ENCODE assay signal across 27 cellular contexts in the genomic region with DNA sequence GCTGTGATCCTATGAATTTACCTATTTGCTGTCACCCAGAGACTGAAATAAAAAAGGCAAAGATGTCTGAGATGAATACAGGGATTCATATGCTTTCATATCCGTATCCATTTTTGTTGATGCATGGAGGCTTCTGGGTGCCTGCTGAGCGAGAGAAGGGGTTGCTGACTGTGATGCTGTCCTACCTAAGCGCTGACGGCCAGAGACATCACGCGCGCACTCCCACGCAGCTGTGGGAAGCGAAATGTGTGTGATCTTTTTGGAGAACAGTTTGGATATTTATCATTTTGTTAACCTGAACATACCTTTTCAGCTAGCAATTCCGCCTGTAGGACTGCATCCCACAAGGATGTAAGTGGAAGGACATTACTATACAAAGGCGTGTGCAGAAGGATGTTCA.
"Had no signal": no experiment of that assay in that cellular context is flagged by ENCODE, and none has a peak within 500 bp of the region (broad histone marks: within the 10 kb centered on the region; RNA-seq: fewer than 3 reads in every experiment).

No MANE protein-coding gene starts in this region.

- H3K9me3 Mint-ChIP-seq: nephron; neural progenitor cell; stimulated activated effector memory CD8-positive, alpha-beta T cell treated with anti-CD3 and anti-CD28 coated beads, Interleukin-12 subunit alpha, Interleukin-12 subunit beta, amount 100 ng/mL, for 72 hours; stimulated activated naive B cell treated with anti-CD40 and anti-IgM and Interleukin-4, amounts not matched to agents 10 μg/mL and 1 μg/mL and 100 μg/mL, for 72 hours; stimulated activated naive CD8-positive, alpha-beta T cell treated with anti-CD3 and anti-CD28 coated beads, Interleukin-15, Interleukin-2, amounts not matched to agents 100 ng/mL and 50 ng/mL, for 24 hours had no signal

- H3K4me3 Mint-ChIP-seq: nephron; neural progenitor cell; stimulated activated effector memory CD8-positive, alpha-beta T cell treated with anti-CD3 and anti-CD28 coated beads, Interleukin-12 subunit alpha, Interleukin-12 subunit beta, amount 100 ng/mL, for 72 hours; stimulated activated naive B cell treated with anti-CD40 and anti-IgM and Interleukin-4, amounts not matched to agents 10 μg/mL and 1 μg/mL and 100 μg/mL, for 72 hours; stimulated activated naive CD8-positive, alpha-beta T cell treated with anti-CD3 and anti-CD28 coated beads, Interleukin-15, Interleukin-2, amounts not matched to agents 100 ng/mL and 50 ng/mL, for 24 hours had no signal

- H3K4me2 ChIP-seq: neural progenitor cell had no signal

- H3K4me3 ChIP-seq: neural progenitor cell, ovary, psoas muscle, right lobe of liver, sigmoid colon, stomach, thoracic aorta, thyroid gland, tibial nerve, upper lobe of left lung, vagina had no signal

- H3K4me1 Mint-ChIP-seq: neural progenitor cell; stimulated activated effector memory CD8-positive, alpha-beta T cell treated with anti-CD3 and anti-CD28 coated beads, Interleukin-12 subunit alpha, Interleukin-12 subunit beta, amount 100 ng/mL, for 72 hours; stimulated activated naive B cell treated with anti-CD40 and anti-IgM and Interleukin-4, amounts not matched to agents 10 μg/mL and 1 μg/mL and 100 μg/mL, for 72 hours had no signal

- H3K9ac ChIP-seq: neural progenitor cell, parathyroid adenoma had no signal

- H2AFZ ChIP-seq: neural progenitor cell, parathyroid adenoma had no signal

- H3K9me3 ChIP-seq: ovary, psoas muscle, right lobe of liver, sigmoid colon, stomach, thoracic aorta, thyroid gland, tibial nerve, upper lobe of left lung, vagina had no signal

- H3K4me1 ChIP-seq: neural progenitor cell, parathyroid adenoma, psoas muscle, right lobe of liver had no signal

- ATAC-seq: psoas muscle; right cardiac atrium; right lobe of liver; stimulated activated effector memory CD8-positive, alpha-beta T cell treated with anti-CD3 and anti-CD28 coated beads, Interleukin-12 subunit alpha, Interleukin-12 subunit beta, amount 100 ng/mL, for 72 hours; stimulated activated naive B cell treated with anti-CD40 and anti-IgM and Interleukin-4, amounts not matched to agents 10 μg/mL and 1 μg/mL and 100 μg/mL, for 72 hours had no signal

- H3K27ac ChIP-seq: neural progenitor cell, ovary, parathyroid adenoma, psoas muscle, right lobe of liver, stomach, thoracic aorta, thyroid gland, tibial nerve, upper lobe of left lung, vagina had no signal

- FAIRE-seq: small intestine, urothelium cell line had no signal

- H3K27me3 Mint-ChIP-seq: progenitor cell of endocrine pancreas; stimulated activated naive B cell treated with anti-CD40 and anti-IgM and Interleukin-4, amounts not matched to agents 10 μg/mL and 1 μg/mL and 100 μg/mL, for 72 hours had no signal

- DNase-seq: occipital lobe; ovary; psoas muscle; right cardiac atrium; right lobe of liver; sigmoid colon; small intestine; stimulated activated CD4-positive, alpha-beta T cell treated with anti-CD3 and anti-CD28 coated beads, Interleukin-15, amount 100 ng/mL, for 24 hours; stimulated activated CD4-positive, alpha-beta T cell treated with anti-CD3 and anti-CD28 coated beads, Interleukin-2, amount 100 ng/mL, for 24 hours; stimulated activated CD4-positive, alpha-beta T cell treated with anti-CD3 and anti-CD28 coated beads, Interleukin-2, amount 100 ng/mL, for 48 hours; stimulated activated CD4-positive, alpha-beta T cell treated with anti-CD3 and anti-CD28 coated beads, Interleukin-4, amount 100 ng/mL, for 24 hours; stimulated activated naive B cell treated with anti-CD40 and anti-IgM and Interleukin-4, amounts not matched to agents 10 μg/mL and 1 μg/mL and 100 μg/mL, for 72 hours; stimulated activated naive CD4-positive, alpha-beta T cell treated with Interleukin-2 at 50 U/mL for 16 hours; stomach; thyroid gland; trophoblast cell; upper lobe of left lung had no signal

- H3K27me3 ChIP-seq: neural progenitor cell, ovary, right lobe of liver, sigmoid colon, stomach, thyroid gland, tibial nerve, upper lobe of left lung, vagina had no signal

- H3K36me3 ChIP-seq: neural progenitor cell, ovary, right lobe of liver, sigmoid colon, stomach, thoracic aorta, thyroid gland, upper lobe of left lung, vagina had no signal

- H3K36me3 Mint-ChIP-seq: neural progenitor cell; stimulated activated effector memory CD8-positive, alpha-beta T cell treated with anti-CD3 and anti-CD28 coated beads, Interleukin-12 subunit alpha, Interleukin-12 subunit beta, amount 100 ng/mL, for 72 hours; stimulated activated naive B cell treated with anti-CD40 and anti-IgM and Interleukin-4, amounts not matched to agents 10 μg/mL and 1 μg/mL and 100 μg/mL, for 72 hours had no signal

- H3K27ac Mint-ChIP-seq: nephron; neural progenitor cell; progenitor cell of endocrine pancreas; stimulated activated effector memory CD8-positive, alpha-beta T cell treated with anti-CD3 and anti-CD28 coated beads, Interleukin-12 subunit alpha, Interleukin-12 subunit beta, amount 100 ng/mL, for 72 hours; stimulated activated naive B cell treated with anti-CD40 and anti-IgM and Interleukin-4, amounts not matched to agents 10 μg/mL and 1 μg/mL and 100 μg/mL, for 72 hours; stimulated activated naive CD8-positive, alpha-beta T cell treated with anti-CD3 and anti-CD28 coated beads, Interleukin-15, Interleukin-2, amounts not matched to agents 100 ng/mL and 50 ng/mL, for 24 hours had no signal
